In genomic region chr2:203813684-203814083, GRCh38 we compare ENCODE assay signal across 19 cellular contexts. TPM values are rescaled to one million over a fixed set of nuclear protein-coding genes. Genes with fewer than 3 reads are reported as not detected.
DNase-seq lines count a peak whose midpoint lies in the region; ATAC-seq, FAIRE-seq and TF ChIP-seq lines count a peak whose summit lies in the region.
"Had no signal": no experiment of that assay in that cellular context is flagged by ENCODE, and none has a peak within 500 bp of the region (broad histone marks: within the 10 kb centered on the region; RNA-seq: fewer than 3 reads in every experiment).

No MANE protein-coding gene starts in this region.

- peaks cover 32% of the 10 kb centered on the region for H3K4me1 Mint-ChIP-seq in T-helper 17 cell

- H3K36me3 Mint-ChIP-seq in T-helper 17 cell (ENCODE audit: low read depth): no peaks in the 10 kb centered on the region
- H3K36me3 Mint-ChIP-seq: CD8-positive, alpha-beta T cell had no signal

- H3K4me1 ChIP-seq in HepG2 (ENCODE audit: insufficient read depth, low read length) (peaks cover 75% of the 10 kb centered on the region), right lobe of liver (peaks cover 0 to 42% (median 7%) of the 10 kb centered on the region in 4 donors), esophagus muscularis mucosa (peaks cover 6 to 21% (median 8%) of the 10 kb centered on the region in 4 donors), ovary (ENCODE audit: insufficient read depth) (no peaks in the 10 kb centered on the region)

- H3K4me3 ChIP-seq in HepG2 (replicated peaks in 1 of 3; ENCODE audit: insufficient read depth in 1 of 3, low read depth in 2 of 3, low read length in 3 of 3) (peak overlapping the region in 2 of 3 experiments; percentile 24 to 42; a peak in 3 of 6 replicates), right lobe of liver (no peak overlapping the region), esophagus muscularis mucosa (no peak overlapping the region), ovary (no peak overlapping the region)
- H3K4me3 ChIP-seq: Peyer's patch had no signal

- H3K27ac Mint-ChIP-seq in T-helper 17 cell: peak overlapping the region; percentile 87
- H3K27ac Mint-ChIP-seq: CD8-positive, alpha-beta T cell; HFFc6 had no signal

- H3K9me3 ChIP-seq in HepG2 (ENCODE audit: low read length) (no peaks in the 10 kb centered on the region), right lobe of liver (no peaks in the 10 kb centered on the region), T-helper 17 cell (ENCODE audit: control insufficient read depth, low read length, poor library complexity, severe bottlenecking) (no peaks in the 10 kb centered on the region), esophagus muscularis mucosa (no peaks in the 10 kb centered on the region), ovary (no peaks in the 10 kb centered on the region)
- H3K9me3 ChIP-seq: Peyer's patch had no signal

- H3K4me2 ChIP-seq in HepG2 (ENCODE audit: low read depth, low read length): peak overlapping the region; percentile 73
- H3K4me2 ChIP-seq: KMS-11 had no signal

- H3K9ac ChIP-seq in HepG2 (ENCODE audit: insufficient read depth, low read depth, low read length): peak overlapping the region; percentile 63
- H3K9ac ChIP-seq: KMS-11 had no signal

- BruUV-seq in HepG2 (replicated peaks; lab: Mats Ljungman, UMichigan): no TSS peak

- in situ Hi-C loops in HepG2 (cut with HindIII; ENCODE audit: extremely low pct_ligation_motif_present, low pct_unique_long_range_greater_than_20kb): loop anchor here (10.0 to 25.0 kb wide), 3 partner anchors 159 to 1226 kb away; no protein-coding TSS in a partner anchor

- peak; percentile 74 for DNase-seq in HepG2 (ENCODE audit: low spot score)
- no peak for DNase-seq in right lobe of liver
- DNase-seq in T-helper 17 cell: no peak
- DNase-seq in esophagus muscularis mucosa (ENCODE audit: extremely low spot score): peak; percentile 24
- no peak for DNase-seq in ovary
- DNase-seq in amygdala (lab: John Stamatoyannopoulos, UW): no peak
- DNase-seq: ACHN, HFFc6, NCI-H1105 treated with DMSO at 0.1 percent for 48 hours, NCI-H187, NCI-H2171, NCI-H510A, Peyer's patch, SHP77 had no signal

- TF ChIP-seq EP300 in HepG2 (IDR thresholded peaks at IDR 0.05; ENCODE audit: low read depth in 2 of 2, low read length in 2 of 2) (peak in 1 of 2 experiments; percentile 55; a peak in 1 of 4 replicates), HepG2 (CRISPR knock-in tag; IDR thresholded peaks at IDR 0.05; ENCODE audit: borderline replicate concordance) (no peak), esophagus muscularis mucosa (IDR thresholded peaks at IDR 0.05) (no peak), ovary (IDR thresholded peaks at IDR 0.05) (no peak)

- CTCF ChIA-PET in HepG2 (lab: Yijun Ruan, JAX; ENCODE audit: low intra/inter-chr PET ratio, low total read pairs): interaction anchor here (2.9 kb wide), 1 partner anchor 329 kb away, joined by 17 read pairs; no protein-coding TSS in a partner anchor

- ATAC-seq in HepG2 (peak; percentile 25), right lobe of liver (no peak), T-helper 17 cell (no peak), HG03442 (IDR thresholded peaks at IDR 0.05; ENCODE audit: unreplicated experiment) (no peak), GM21515 (IDR thresholded peaks at IDR 0.05; ENCODE audit: unreplicated experiment) (no peak)
- ATAC-seq: CD8-positive, alpha-beta T cell had no signal

- H3K4me3 Mint-ChIP-seq in T-helper 17 cell: no peak overlapping the region
- H3K4me3 Mint-ChIP-seq: HFFc6 had no signal

- H3K27ac ChIP-seq in HepG2 (ENCODE audit: extremely low read length, insufficient read depth, low read length): peak overlapping the region; percentile 85
- peak overlapping the region in 1 of 3 donors; percentile 9 for H3K27ac ChIP-seq in right lobe of liver
- H3K27ac ChIP-seq in esophagus muscularis mucosa (replicated peaks in 1 of 4): no peak overlapping the region
- H3K27ac ChIP-seq in ovary: no peak overlapping the region
- H3K27ac ChIP-seq: KMS-11 had no signal

- H3K27me3 Mint-ChIP-seq in T-helper 17 cell: no peaks in the 10 kb centered on the region

- TF ChIP-seq CTCF in HepG2 (CRISPR knock-in tag; IDR thresholded peaks at IDR 0.05): no peak
- TF ChIP-seq CTCF in right lobe of liver (IDR thresholded peaks at IDR 0.05): no peak
- no peak for TF ChIP-seq CTCF in esophagus muscularis mucosa (IDR thresholded peaks at IDR 0.05)
- TF ChIP-seq CTCF in ovary (IDR thresholded peaks at IDR 0.05): no peak

- 0% methylated on average over 1 of the region's 1 CpG for WGBS in HepG2 (ENCODE audit: low lambda C conversion rate)
- 93% methylated on average over 1 of the region's 1 CpG for WGBS in right lobe of liver (ENCODE audit: insufficient coverage, low coverage, low lambda C conversion rate, missing lambda C conversion rate)
- 91% methylated on average over 1 of the region's 1 CpG for WGBS in esophagus muscularis mucosa
- WGBS in ovary, 3 donors: 59 to 84% (median 76%) methylated on average over 1 of the region's 1 CpG

- H3K27me3 ChIP-seq in HepG2 (ENCODE audit: control insufficient read depth in 1 of 2, insufficient read depth in 2 of 2, low read length in 2 of 2) (no peaks in the 10 kb centered on the region), right lobe of liver (no peaks in the 10 kb centered on the region), esophagus muscularis mucosa (no peaks in the 10 kb centered on the region), ovary (no peaks in the 10 kb centered on the region)
- H3K27me3 ChIP-seq: Peyer's patch had no signal

- no peak for TF ChIP-seq POLR2A in HepG2 (IDR thresholded peaks at IDR 0.05; ENCODE audit: insufficient read depth in 1 of 2, low read depth in 2 of 2, low read length in 2 of 2)
- TF ChIP-seq POLR2A in right lobe of liver (IDR thresholded peaks at IDR 0.05): no peak
- TF ChIP-seq POLR2A in esophagus muscularis mucosa (IDR thresholded peaks at IDR 0.05; ENCODE audit: low read depth): no peak
- TF ChIP-seq POLR2A in ovary (IDR thresholded peaks at IDR 0.05): no peak

- intact Hi-C loops in HepG2 (cut with micrococcal nuclease; ENCODE audit: unreplicated experiment) (loop anchor here (1.0 to 10.0 kb wide), 5 partner anchors 30 to 1239 kb away; partner anchors contain the start of gene CYP20A1), right lobe of liver (cut with DNase I) (no loop called here), esophagus muscularis mucosa (cut with DNase I) (loop anchor here (10.0 kb wide), 2 partner anchors 159 to 329 kb away; no protein-coding TSS in a partner anchor), ovary (cut with DNase I) (loop anchor here in 2 of 4 donors (10.0 kb wide), 2 partner anchors 319 to 329 kb away; no protein-coding TSS in a partner anchor)

- H3K36me3 ChIP-seq in HepG2 (replicated peaks in 1 of 2; ENCODE audit: control insufficient read depth in 1 of 2, insufficient read depth in 2 of 2, low read length in 2 of 2) (no peaks in the 10 kb centered on the region), right lobe of liver (no peaks in the 10 kb centered on the region), esophagus muscularis mucosa (no peaks in the 10 kb centered on the region), ovary (no peaks in the 10 kb centered on the region)
- H3K36me3 ChIP-seq: Peyer's patch had no signal

- peak overlapping the region; percentile 82 for H2AFZ ChIP-seq in HepG2 (ENCODE audit: low read length)

- no peaks in the 10 kb centered on the region for H3K79me2 ChIP-seq in HepG2 (ENCODE audit: insufficient read depth, low read length)

- peak; percentile 56 for FAIRE-seq in HepG2 (lab: Jason Lieb, UNC)

- no peak for TF ChIP-seq RAD21 in HepG2 (CRISPR knock-in tag; IDR thresholded peaks at IDR 0.05)

- no peaks in the 10 kb centered on the region for H4K20me1 ChIP-seq in HepG2 (ENCODE audit: insufficient read depth, low read length)

- POLR2A ChIA-PET in HepG2 (lab: Yijun Ruan, JAX): interaction anchor here (0.5 to 6.9 kb wide), 15 partner anchors 11 to 574 kb away, joined by 3 to 225 read pairs (median 3); partner anchors contain the start of gene RAPH1

TF ChIP-seq in HepG2, 621 proteins besides CTCF, POLR2A, EP300 and RAD21 (continues in another document):
- TF ChIP-seq ZMYM3 (CRISPR knock-in tag; IDR thresholded peaks at IDR 0.05): peak; percentile 65
- TF ChIP-seq ZNF136 (CRISPR knock-in tag; IDR thresholded peaks at IDR 0.05; ENCODE audit: low read depth): no peak

RNA-seq across cellular contexts. Expression of gene CTLA4, which starts 53.9 kb away (rescaled TPM):
- total RNA-seq in HepG2 (2016; rRNA removed; fragmentation: Illumina TruSeq; extraction: Trizol): not detected in 2 replicates
- total RNA-seq in HepG2 (2016; cell fraction: cytosol; rRNA removed; fragmentation: Illumina TruSeq; extraction: Trizol; ENCODE audit: low read depth): not detected in 2 replicates
- total RNA-seq in HepG2 (2016; cell fraction: insoluble cytoplasmic fraction; rRNA removed; fragmentation: Illumina TruSeq; extraction: Trizol): 0.04 TPM in 1 of 2 replicates, not detected in the other
- total RNA-seq in HepG2 (2016; cell fraction: membrane; rRNA removed; fragmentation: Illumina TruSeq; extraction: Trizol): not detected in 2 replicates
- not detected in 2 replicates for total RNA-seq in HepG2 (2016; cell fraction: nucleus; rRNA removed; fragmentation: Illumina TruSeq; extraction: Trizol)
- 0.16 TPM in 1 of 2 replicates, not detected in the other for polyA plus RNA-seq in HepG2 (2011; rRNA removed)
- polyA plus RNA-seq in HepG2 (2011; cell fraction: cytosol; rRNA removed): not detected in 2 replicates
- polyA plus RNA-seq in HepG2 (2011; cell fraction: nucleus; rRNA removed): 0.32 and 0.40 TPM in 2 replicates
- polyA plus RNA-seq in HepG2 (2012): 0.15 TPM in 1 of 2 replicates, not detected in the other
- not detected in 2 replicates for polyA plus RNA-seq in HepG2 (2016; cell fraction: cytosol; fragmentation: Illumina TruSeq; extraction: Trizol; ENCODE audit: low read depth)
- polyA plus RNA-seq in HepG2 (2016; cell fraction: insoluble cytoplasmic fraction; fragmentation: Illumina TruSeq; extraction: Trizol; ENCODE audit: low read depth): 0.14 TPM in 1 of 2 replicates, not detected in the other
- not detected in 2 replicates for polyA plus RNA-seq in HepG2 (2016; cell fraction: membrane; fragmentation: Illumina TruSeq; extraction: Trizol; ENCODE audit: low read depth)
- 0.31 TPM in 1 of 2 replicates, not detected in the other for polyA plus RNA-seq in HepG2 (2016; cell fraction: nucleus; fragmentation: Illumina TruSeq; extraction: Trizol; ENCODE audit: insufficient read depth, low read depth)
- not detected in 2 replicates for polyA minus RNA-seq in HepG2 (2011; rRNA and poly(A)+ RNA removed; ENCODE audit: low replicate concordance)
- polyA minus RNA-seq in HepG2 (2011; cell fraction: cytosol; rRNA and poly(A)+ RNA removed): not detected in 2 replicates
- polyA minus RNA-seq in HepG2 (2011; cell fraction: nucleus; rRNA and poly(A)+ RNA removed): not detected in 2 replicates
- total RNA-seq in right lobe of liver: not detected
- 100 to 1,000 TPM in 1 of 2 donors, 10 to 100 TPM in 1; 77.2 to 109 TPM for total RNA-seq in T-helper 17 cell
- total RNA-seq in esophagus muscularis mucosa: under 1 TPM in 1 of 4 donors, not detected in 3; 0.33 TPM
- total RNA-seq in ovary: under 1 TPM in 1 of 7 donors, not detected in 6; 0.51 TPM
- under 1 TPM; 0.04 to 0.17 TPM for polyA plus RNA-seq in ovary
- total RNA-seq: H4, HFFc6 had no signal

Comparison
In these comparisons a context has a peak if more than half of its experiments do, and no peak if none do; other contexts are left out.
1. DNase-seq: peak in HepG2 (single experiment) and esophagus muscularis mucosa (single experiment); none in right lobe of liver (0 of 3), T-helper 17 cell (0 of 3), ovary (0 of 5) and amygdala (0 of 56).
2. H3K4me3 ChIP-seq: peak in HepG2 (2 of 3); none in right lobe of liver (0 of 3), esophagus muscularis mucosa (0 of 4) and ovary (single experiment).
3. intact Hi-C loops: an anchor here in HepG2 (1.0 to 10.0 kb wide) and esophagus muscularis mucosa (10.0 kb wide); none called in right lobe of liver.
4. RNA of gene CTLA4, which starts 53.9 kb away (total RNA-seq): 77.2 to 109 TPM in T-helper 17 cell; 0.04 TPM in HepG2, not detected in right lobe of liver, 0.33 TPM in esophagus muscularis mucosa and 0.51 TPM in ovary; every median in the first group is over 10 times any median in the second.